21 cellular contexts compared by ENCODE assay signal in genomic region chr11:24437123-24437522, GRCh38.
"Had no signal": no experiment of that assay in that cellular context is flagged by ENCODE, and none has a peak within 500 bp of the region (broad histone marks: within the 10 kb centered on the region; RNA-seq: fewer than 3 reads in every experiment).

No MANE protein-coding gene starts in this region.

- H3K4me1 ChIP-seq: body of pancreas, foreskin keratinocyte, left ventricle myocardium inferior, psoas muscle, right atrium auricular region, spleen, upper lobe of left lung had no signal

- H3K9me3 ChIP-seq: body of pancreas, left ventricle myocardium inferior, neutrophil, ovary, psoas muscle, right atrium auricular region, upper lobe of left lung had no signal

- DNase-seq: activated CD4-positive, alpha-beta T cell treated with anti-CD3 and anti-CD28 coated beads, Interleukin-2, amount 50 U/mL, for 1 hour; activated CD8-positive, alpha-beta T cell treated with anti-CD3 and anti-CD28 coated beads, Interleukin-2, amount 10 ng/mL, durations not matched to agents 7 days and 5 days; activated gamma-delta T cell; anterior cingulate cortex; body of pancreas; effector CD4-positive, alpha-beta T cell; foreskin keratinocyte; kidney glomerular epithelial cell; left ventricle myocardium inferior; midbrain; natural killer cell; ovary; psoas muscle; spleen; stimulated activated CD4-positive, alpha-beta T cell treated with anti-CD3 and anti-CD28 coated beads, Interleukin-4, amount 100 ng/mL, for 1 hour; stimulated activated naive CD4-positive, alpha-beta T cell treated with Interleukin-2 at 50 U/mL for 16 hours; T-helper 17 cell; upper lobe of left lung had no signal

- H3K27ac ChIP-seq: body of pancreas, cardiac muscle cell, foreskin keratinocyte, left ventricle myocardium inferior, neutrophil, ovary, psoas muscle, right atrium auricular region, spleen, upper lobe of left lung had no signal

- H3K27me3 ChIP-seq: body of pancreas, cardiac muscle cell, foreskin keratinocyte, neutrophil, ovary, right atrium auricular region, spleen, upper lobe of left lung had no signal

- H3K4me3 ChIP-seq: body of pancreas, cardiac muscle cell, left ventricle myocardium inferior, ovary, psoas muscle, right atrium auricular region, spleen, upper lobe of left lung had no signal

- H3K36me3 ChIP-seq: cardiac muscle cell, left ventricle myocardium inferior, neutrophil, ovary, right atrium auricular region, spleen, upper lobe of left lung had no signal
